ENCODE assay signal across 8 cellular contexts in the genomic region with DNA sequence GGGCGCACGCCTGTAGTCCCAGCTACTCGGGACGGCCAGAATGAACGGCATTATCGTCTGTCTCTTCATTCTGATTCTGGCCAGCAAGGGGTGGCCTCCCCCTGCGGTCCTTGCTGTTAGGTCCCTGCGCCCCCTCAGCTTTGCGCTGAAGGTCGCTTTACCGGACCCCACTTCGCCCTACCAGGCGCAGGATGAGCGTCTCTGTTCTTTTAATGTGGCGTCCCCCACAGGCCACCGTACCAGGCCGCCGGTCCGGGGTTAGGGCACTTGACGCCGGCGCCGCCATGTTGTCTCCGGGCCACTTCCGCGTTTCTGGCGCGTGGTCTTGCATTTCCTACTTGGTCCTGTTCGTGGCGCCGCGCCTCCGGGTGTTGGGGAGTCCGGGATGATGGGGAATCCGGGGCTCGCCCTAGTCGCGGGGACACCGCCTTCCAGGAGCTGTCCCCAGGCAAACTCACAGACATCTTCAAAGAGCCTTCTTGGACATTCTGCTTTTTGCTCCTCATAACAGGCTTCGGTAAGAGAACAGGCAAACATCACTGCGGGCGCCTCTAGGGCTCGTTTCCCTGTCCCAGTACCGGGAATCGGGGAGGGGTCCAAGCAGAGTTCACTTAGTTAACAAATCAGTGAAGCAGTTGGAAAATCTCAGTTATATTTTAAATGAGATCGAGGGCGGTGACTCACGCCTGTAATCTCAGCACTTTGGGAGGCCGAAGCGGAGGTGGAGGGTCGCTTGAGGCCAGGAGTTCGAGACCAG. TPM values are rescaled to one million over a fixed set of nuclear protein-coding genes. Genes with fewer than 3 reads are reported as not detected.
DNase-seq lines count a peak whose midpoint lies in the region; ATAC-seq and TF ChIP-seq lines count a peak whose summit lies in the region.

No MANE protein-coding gene starts in this region.

- peak overlapping the region; percentile 83 for H3K4me2 ChIP-seq in OCI-LY1 (ENCODE audit: low read length)

- no peak overlapping the region; the same call in 1 of the 2 replicates for H2AFZ ChIP-seq in OCI-LY1 (ENCODE audit: low read length)

- TF ChIP-seq CTCF in OCI-LY1 (IDR thresholded peaks at IDR 0.05; ENCODE audit: low read length) (peak; percentile 77), epithelial cell of esophagus (IDR thresholded peaks at IDR 0.05; ENCODE audit: insufficient read depth, low read depth, low read length, missing control alignments) (peak; percentile 67)

- H3K4me1 ChIP-seq in OCI-LY1 (ENCODE audit: insufficient read depth, low read length, severe bottlenecking), result peaks cover 15% of the 10 kb centered on the region
- H3K4me1 ChIP-seq in mononuclear cell (ENCODE audit: insufficient read depth, low read length), result peaks cover 20% of the 10 kb centered on the region

- peak overlapping the region; percentile 82 for H3K9ac ChIP-seq in OCI-LY1 (ENCODE audit: low read length)

- no peaks in the 10 kb centered on the region for H3K9me3 ChIP-seq in OCI-LY1 (ENCODE audit: low read length)
- H3K9me3 ChIP-seq in mononuclear cell (ENCODE audit: low read depth, low read length), result no peaks in the 10 kb centered on the region

- H3F3A ChIP-seq in OCI-LY1 (ENCODE audit: insufficient read depth, low read length), result no peaks in the 10 kb centered on the region

- H3K27ac ChIP-seq in OCI-LY1 (ENCODE audit: low read depth, low read length, poor library complexity, severe bottlenecking), result peak overlapping the region; percentile 89

- no peaks in the 10 kb centered on the region for H3K27me3 ChIP-seq in OCI-LY1 (ENCODE audit: insufficient read depth, low read length)
- H3K27me3 ChIP-seq in mononuclear cell (ENCODE audit: insufficient read depth, low read length), result no peaks in the 10 kb centered on the region

- peak overlapping the region; percentile 71 for H3K4me3 ChIP-seq in OCI-LY1 (ENCODE audit: low read depth, low read length, poor library complexity, severe bottlenecking)
- H3K4me3 ChIP-seq in epithelial cell of esophagus (ENCODE audit: low read length), result peak overlapping the region; percentile 67
- peak overlapping the region; percentile 69 for H3K4me3 ChIP-seq in mononuclear cell (ENCODE audit: low read length)

- no peaks in the 10 kb centered on the region for H4K20me1 ChIP-seq in OCI-LY1 (ENCODE audit: insufficient read depth, low read length)

- no peaks in the 10 kb centered on the region for H3K36me3 ChIP-seq in OCI-LY1 (ENCODE audit: insufficient read depth, low read length)

- H3K79me2 ChIP-seq in OCI-LY1 (ENCODE audit: insufficient read depth, low read length), result no peaks in the 10 kb centered on the region

- no peaks in the 10 kb centered on the region for H3K9me2 ChIP-seq in OCI-LY1 (ENCODE audit: low read depth, low read length)

- DNase-seq in DMS114 treated with DMSO at 0.1 percent for 48 hours (lab: John Stamatoyannopoulos, UW; ENCODE audit: unreplicated experiment) (peak; percentile 74), HuH-7.5 (ENCODE audit: low spot score) (peak; percentile 87), activated T-cell treated with anti-CD3 and anti-CD28 coated beads for 24 hours (ENCODE audit: low read depth) (peak; percentile 91), epithelial cell of esophagus (ENCODE audit: low read depth) (peak; percentile 96)
- DNase-seq in stimulated activated CD8-positive, alpha-beta memory T cell treated with anti-CD3 and anti-CD28 coated beads, Interleukin-2, amount 100 ng/mL, for 48 hours (ENCODE audit: low read depth in 2 of 2), result peak; percentile 91 to 92

- peak; percentile 86 for ATAC-seq in GM21528 (IDR thresholded peaks at IDR 0.05; ENCODE audit: low FRiP score, unreplicated experiment)

RNA-seq across cellular contexts. Expression of a gene that starts 8.5 kb away (rescaled TPM):
- total RNA-seq in mononuclear cell, result 104 TPM

RNA-seq across cellular contexts. Expression of a gene that starts 43.7 kb away (rescaled TPM):
- total RNA-seq in mononuclear cell, result 9.1 TPM

Comparison
In these comparisons a context has a peak if more than half of its experiments do, and no peak if none do; other contexts are left out.
1. Peak in every context shown above with its lines: DNase-seq, ATAC-seq, H3K4me3 ChIP-seq and H3K27ac ChIP-seq.